13 cellular contexts compared by ENCODE assay signal in genomic region chr9:130837644-130838043, GRCh38. TPM values are rescaled to one million over a fixed set of nuclear protein-coding genes. Genes with fewer than 3 reads are reported as not detected.
DNase-seq lines count a peak whose midpoint lies in the region; TF ChIP-seq lines count a peak whose summit lies in the region.
"Had no signal": no experiment of that assay in that cellular context is flagged by ENCODE, and none has a peak within 500 bp of the region (broad histone marks: within the 10 kb centered on the region; RNA-seq: fewer than 3 reads in every experiment).

No MANE protein-coding gene starts in this region.

- H3K23ac ChIP-seq in trophoblast cell (ENCODE audit: low read length) = no peak overlapping the region

- no peaks in the 10 kb centered on the region for H3K9me3 ChIP-seq in esophagus squamous epithelium
- H3K9me3 ChIP-seq in trophoblast cell (ENCODE audit: insufficient read depth, low read depth, low read length) = no peaks in the 10 kb centered on the region

- H3K4me2 ChIP-seq in trophoblast cell (ENCODE audit: low read length) = no peak overlapping the region

- H3K27me3 ChIP-seq in esophagus squamous epithelium (no peaks in the 10 kb centered on the region), trophoblast cell (ENCODE audit: insufficient read depth, low read length) (no peaks in the 10 kb centered on the region)

- H3K79me1 ChIP-seq in trophoblast cell (ENCODE audit: low read length) = peaks cover 11% of the 10 kb centered on the region

- H3K27ac ChIP-seq in esophagus squamous epithelium = peak overlapping the region; percentile 4 to 94 (median 62)
- no peak overlapping the region for H3K27ac ChIP-seq in trophoblast cell (ENCODE audit: low read depth, low read length)

- DNase-seq in AG09309 (ENCODE audit: low read depth) (no peak), RKO (ENCODE audit: low spot score) (peak; percentile 71), esophagus squamous epithelium (lab: John Stamatoyannopoulos, UW) (no peak), trophoblast cell (no peak), hypothalamus (lab: John Stamatoyannopoulos, UW) (no peak), NCI-H774 (lab: John Stamatoyannopoulos, UW) (no peak), SW 1271 (lab: John Stamatoyannopoulos, UW) (no peak)
- no peak for DNase-seq in stimulated activated naive CD4-positive, alpha-beta T cell treated with Interleukin-2 at 50 U/mL for 16 hours (lab: John Stamatoyannopoulos, UW)
- DNase-seq: activated CD4-positive, alpha-beta T cell treated with anti-CD3 and anti-CD28 coated beads for 4 hours; CD4-positive, CD25-positive, alpha-beta regulatory T cell; NCI-H226 had no signal

- no peak overlapping the region for H3K18ac ChIP-seq in trophoblast cell (ENCODE audit: low read length)

- H3K36me3 ChIP-seq in esophagus squamous epithelium = no peaks in the 10 kb centered on the region
- H3K36me3 ChIP-seq in trophoblast cell (ENCODE audit: control insufficient read depth in 1 of 2, insufficient read depth in 2 of 2, low read length in 2 of 2) = no peaks in the 10 kb centered on the region

- H4K8ac ChIP-seq in trophoblast cell (ENCODE audit: low read depth, low read length) = no peak overlapping the region

- WGBS in esophagus squamous epithelium, 2 donors = 30 to 46% methylated on average over 4 of the region's 4 CpGs
- WGBS in trophoblast cell (ENCODE audit: extremely low coverage, insufficient coverage, insufficient read length) = no CpG with 5 or more reads among the region's 4 CpGs

- no peak overlapping the region for H4K12ac ChIP-seq in trophoblast cell (ENCODE audit: low read depth, low read length)

- H2BK12ac ChIP-seq in trophoblast cell (ENCODE audit: low read length) = no peak overlapping the region

- no peak overlapping the region for H2BK120ac ChIP-seq in trophoblast cell (ENCODE audit: insufficient read depth, low read length, poor library complexity)

- peaks cover 13% of the 10 kb centered on the region for H3K79me2 ChIP-seq in trophoblast cell (ENCODE audit: control insufficient read depth, insufficient read depth, low read length, poor library complexity)

- peak overlapping the region; percentile 43 for H3K4ac ChIP-seq in trophoblast cell (ENCODE audit: low read depth, low read length)

- H2AFZ ChIP-seq in trophoblast cell (ENCODE audit: insufficient read depth, low read length, poor library complexity) = no peak overlapping the region

- intact Hi-C loops in esophagus squamous epithelium (cut with DNase I) = no loop called here

- no peak overlapping the region for H2AK5ac ChIP-seq in trophoblast cell (ENCODE audit: low read length)

- no peak overlapping the region for H3K9ac ChIP-seq in trophoblast cell (ENCODE audit: low read length)

- TF ChIP-seq POLR2A in esophagus squamous epithelium (IDR thresholded peaks at IDR 0.05) = no peak

- no peak overlapping the region for H3K14ac ChIP-seq in trophoblast cell (ENCODE audit: low read length)

- no peak overlapping the region for H2BK5ac ChIP-seq in trophoblast cell (ENCODE audit: low read depth, low read length, poor library complexity)

- TF ChIP-seq CTCF in AG09309 (IDR thresholded peaks at IDR 0.05; ENCODE audit: control insufficient read depth, insufficient read depth, low read depth, low read length, missing control alignments) (no peak), esophagus squamous epithelium (IDR thresholded peaks at IDR 0.05) (no peak)

- no peak overlapping the region for H4K91ac ChIP-seq in trophoblast cell (ENCODE audit: low read depth, low read length)

- H3K4me3 ChIP-seq in AG09309 (ENCODE audit: control insufficient read depth, low read depth, low read length) (peak overlapping the region; percentile 16), esophagus squamous epithelium (peak overlapping the region; percentile 20 to 75 (median 64)), trophoblast cell (ENCODE audit: low read depth, low read length) (no peak overlapping the region)

- peaks cover 15 to 88% (median 33%) of the 10 kb centered on the region in 3 donors for H3K4me1 ChIP-seq in esophagus squamous epithelium
- peaks cover 3 to 9% of the 10 kb centered on the region in 2 experiments for H3K4me1 ChIP-seq in trophoblast cell (ENCODE audit: control insufficient read depth in 1 of 2, insufficient read depth in 2 of 2, low read length in 2 of 2)

RNA-seq across cellular contexts. Expression of gene ABL1, which starts 2.6 kb away (rescaled TPM):
- 10 to 100 TPM; 22.1 to 51.7 (median 27.1) TPM for total RNA-seq in esophagus squamous epithelium
- polyA plus RNA-seq in trophoblast cell (2013) = 25.7 and 27.9 TPM in 2 replicates

RNA-seq across cellular contexts. Expression of gene QRFP, which starts 59.0 kb away (rescaled TPM):
- total RNA-seq in esophagus squamous epithelium = under 1 TPM in 1 of 4 donors, not detected in 3; 0.18 TPM
- polyA plus RNA-seq in trophoblast cell (2013) = 0.10 and 0.11 TPM in 2 replicates
- total RNA-seq: CD4-positive, CD25-positive, alpha-beta regulatory T cell had no signal
- polyA plus RNA-seq: CD4-positive, CD25-positive, alpha-beta regulatory T cell; IgD-negative memory B cell; liver had no signal
